8 cellular contexts compared by ENCODE assay signal in genomic region chr12:109715310-109716091, GRCh38. TPM values are rescaled to one million over a fixed set of nuclear protein-coding genes. Genes with fewer than 3 reads are reported as not detected.
A peak's percentile ranks its signal among the peaks of the same experiment; 100 is the strongest.
DNase-seq lines count a peak whose midpoint lies in the region; ATAC-seq, FAIRE-seq and TF ChIP-seq lines count a peak whose summit lies in the region.

No MANE protein-coding gene starts in this region.

- TF ChIP-seq POLR2A in H54 (IDR thresholded peaks at IDR 0.05; ENCODE audit: low read depth, low read length) = no peak

- no peaks in the 10 kb centered on the region for H3K36me3 Mint-ChIP-seq in natural killer cell treated with Interleukin-12 subunit alpha and Interleukin-12 subunit beta and Interleukin-15 and Interleukin-18, amount 100 ng/mL, for 72 hours

- ATAC-seq in natural killer cell treated with Interleukin-12 subunit alpha and Interleukin-12 subunit beta and Interleukin-15 and Interleukin-18, amount 100 ng/mL, for 72 hours = no peak
- ATAC-seq in HG03159 (IDR thresholded peaks at IDR 0.05; ENCODE audit: unreplicated experiment) = no peak
- ATAC-seq in GM19467 (IDR thresholded peaks at IDR 0.05; ENCODE audit: unreplicated experiment) = no peak
- no peak for ATAC-seq in omental fat pad (ENCODE audit: low FRiP score)

- H3K27me3 Mint-ChIP-seq in natural killer cell treated with Interleukin-12 subunit alpha and Interleukin-12 subunit beta and Interleukin-15 and Interleukin-18, amount 100 ng/mL, for 72 hours = peaks cover 0 to 12% of the 10 kb centered on the region in 2 donors

- no peak for TF ChIP-seq CTCF in omental fat pad (IDR thresholded peaks at IDR 0.05)

- H3K9me3 Mint-ChIP-seq in natural killer cell treated with Interleukin-12 subunit alpha and Interleukin-12 subunit beta and Interleukin-15 and Interleukin-18, amount 100 ng/mL, for 72 hours = no peaks in the 10 kb centered on the region

- no peaks in the 10 kb centered on the region for H3K4me1 Mint-ChIP-seq in natural killer cell treated with Interleukin-12 subunit alpha and Interleukin-12 subunit beta and Interleukin-15 and Interleukin-18, amount 100 ng/mL, for 72 hours (ENCODE audit: low read depth in 2 of 2)

- peak overlapping the region; percentile 76 for H3K27ac ChIP-seq in caudate nucleus (ENCODE audit: low read depth, low read length)

- no peak overlapping the region for H3K27ac Mint-ChIP-seq in natural killer cell treated with Interleukin-12 subunit alpha and Interleukin-12 subunit beta and Interleukin-15 and Interleukin-18, amount 100 ng/mL, for 72 hours

- no peak for FAIRE-seq in H54 (lab: Jason Lieb, UNC)

- peak; percentile 92 for DNase-seq in COLO668 (lab: John Stamatoyannopoulos, UW; ENCODE audit: unreplicated experiment)
- peak; percentile 38 for DNase-seq in NAMALWA (ENCODE audit: low spot score)
- DNase-seq in caudate nucleus (lab: John Stamatoyannopoulos, UW) = peak in 19 of 61 donors; percentile 5 to 84 (median 42)
- DNase-seq in natural killer cell treated with Interleukin-12 subunit alpha and Interleukin-12 subunit beta and Interleukin-15 and Interleukin-18, amount 100 ng/mL, for 72 hours (ENCODE audit: low spot score) = no peak
- no peak for DNase-seq in H54 (ENCODE audit: insufficient read length, low spot score)
- DNase-seq in omental fat pad (ENCODE audit: low spot score) = no peak

- H3K4me3 Mint-ChIP-seq in natural killer cell treated with Interleukin-12 subunit alpha and Interleukin-12 subunit beta and Interleukin-15 and Interleukin-18, amount 100 ng/mL, for 72 hours = peak overlapping the region; percentile 25

RNA-seq across cellular contexts. Expression of gene FAM222A, which starts 1.9 kb away (rescaled TPM):
- total RNA-seq in natural killer cell treated with Interleukin-12 subunit alpha and Interleukin-12 subunit beta and Interleukin-15 and Interleukin-18, amount 100 ng/mL, for 72 hours = 1 to 10 TPM; 1.2 to 1.8 TPM
- 1 to 10 TPM in 2 of 4 donors, under 1 TPM in 1, not detected in 1; 0.94 to 2.6 (median 2.3) TPM for total RNA-seq in omental fat pad

Comparison
In these comparisons a context has a peak if more than half of its experiments do, and no peak if none do; other contexts are left out.
1. DNase-seq: peak in COLO668 (single experiment) and NAMALWA (single experiment); none in natural killer cell treated with Interleukin-12 subunit alpha and Interleukin-12 subunit beta and Interleukin-15 and Interleukin-18, amount 100 ng/mL, for 72 hours (single experiment), H54 (single experiment) and omental fat pad (single experiment).